1 cellular context compared by ENCODE assay signal in the genomic region with DNA sequence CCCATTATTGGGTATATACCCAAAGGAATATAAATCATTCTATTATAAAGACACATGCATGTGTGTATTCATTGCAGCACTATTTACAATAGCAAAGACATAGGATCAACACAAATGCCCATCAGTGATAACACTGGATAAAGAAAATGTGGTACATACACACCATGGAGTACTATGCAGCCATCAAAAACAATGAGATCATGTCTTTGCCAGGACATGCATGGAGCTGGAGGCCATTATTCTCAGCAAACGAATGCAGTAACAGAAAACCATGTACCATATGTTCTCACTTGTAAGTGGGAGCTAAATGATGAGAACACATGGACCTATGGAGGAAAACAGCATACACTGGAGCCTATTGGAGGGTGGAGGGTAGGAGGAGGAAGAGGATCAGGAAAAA.
TF ChIP-seq lines count a peak whose summit lies in the region.

No MANE protein-coding gene starts in this region.

TF ChIP-seq in HEK293, 187 proteins besides CTCF, POLR2A, EP300 and RAD21 (continued from another document):
- TF ChIP-seq PRDM10 (tag by site-specific recombination; IDR thresholded peaks at IDR 0.05) (no peak), ZNF223 (tag by site-specific recombination; IDR thresholded peaks at IDR 0.05) (no peak), ZIC2 (tag by site-specific recombination; IDR thresholded peaks at IDR 0.05) (no peak), SETDB1 (IDR thresholded peaks at IDR 0.05; ENCODE audit: insufficient read length, low read length) (no peak), PBX3 (CRISPR knock-in tag; IDR thresholded peaks at IDR 0.05) (no peak), ZNF184 (tag by site-specific recombination; IDR thresholded peaks at IDR 0.05) (0 out of 2 replicates have a peak, but pooled peaks have one; percentile 2)
- TF ChIP-seq, protein P1, sequence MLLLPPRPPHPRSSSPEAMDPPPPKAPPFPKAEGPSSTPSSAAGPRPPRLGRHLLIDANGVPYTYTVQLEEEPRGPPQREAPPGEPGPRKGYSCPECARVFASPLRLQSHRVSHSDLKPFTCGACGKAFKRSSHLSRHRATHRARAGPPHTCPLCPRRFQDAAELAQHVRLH (tag by site-specific recombination; IDR thresholded peaks at IDR 0.05), result 0 out of 2 replicates have a peak, but pooled peaks have one; percentile 58
